Comparison of ENCODE assay signal across 8 cellular contexts in the genomic region with DNA sequence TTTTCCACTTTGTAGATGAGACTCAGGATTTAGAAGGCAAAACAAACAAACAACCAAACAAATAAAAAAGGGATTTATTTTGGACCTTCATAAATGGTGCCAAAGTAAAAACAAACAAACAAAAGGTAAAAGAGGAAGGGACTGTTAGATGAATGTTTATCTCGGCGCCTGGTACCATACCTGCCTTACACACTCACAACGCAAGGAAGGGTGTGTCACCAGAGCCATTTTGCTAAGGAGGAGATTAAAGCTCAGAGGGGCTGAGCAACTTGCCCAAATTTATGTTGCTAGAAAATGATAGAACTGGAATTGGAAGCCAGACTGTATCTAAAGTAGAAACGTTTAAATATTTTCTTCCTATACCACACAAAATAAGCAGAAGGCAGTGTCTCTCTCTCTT. TPM values are rescaled to one million over a fixed set of nuclear protein-coding genes. Genes with fewer than 3 reads are reported as not detected.
DNase-seq lines count a peak whose midpoint lies in the region; ATAC-seq, FAIRE-seq and TF ChIP-seq lines count a peak whose summit lies in the region.

No MANE protein-coding gene starts in this region.

- intact Hi-C loops in HCT116 (cut with micrococcal nuclease), result loop anchor here (5.0 to 10.0 kb wide), 3 partner anchors 318 to 1505 kb away; no protein-coding TSS in a partner anchor

- H3K9me3 ChIP-seq in HCT116 (ENCODE audit: control insufficient read depth in 1 of 2, insufficient read depth in 1 of 2, low read depth in 1 of 2, low read length in 2 of 2) (no peaks in the 10 kb centered on the region), adipocyte (ENCODE audit: control insufficient read depth, low read length) (no peaks in the 10 kb centered on the region), mononuclear cell (ENCODE audit: low read depth, low read length) (no peaks in the 10 kb centered on the region), small intestine (ENCODE audit: control insufficient read depth, low read depth) (no peaks in the 10 kb centered on the region)

- TF ChIP-seq RAD21 in HCT116 (IDR thresholded peaks at IDR 0.05; ENCODE audit: low read depth), result no peak

- 20 to 34% (median 30%) methylated on average over 4 of the region's 4 CpGs for WGBS in small intestine, 3 donors

- peak overlapping the region; percentile 45; the same call in 1 of the 2 replicates for H3K4me2 ChIP-seq in HCT116 (ENCODE audit: low read length)

- H3K27ac ChIP-seq in HCT116 (ENCODE audit: low read depth, low read length), result no peak overlapping the region
- H3K27ac ChIP-seq in small intestine (ENCODE audit: low read depth in 1 of 2, low read length in 1 of 2), result no peak overlapping the region

- H3K4me1 ChIP-seq in HCT116 (ENCODE audit: control insufficient read depth in 1 of 2, insufficient read depth in 2 of 2, low read length in 2 of 2) (peaks cover 0 to 10% of the 10 kb centered on the region in 2 experiments; a peak in 3 of 4 replicates), adipocyte (ENCODE audit: control insufficient read depth, insufficient read depth, low read length) (peaks cover 15% of the 10 kb centered on the region), mononuclear cell (ENCODE audit: insufficient read depth, low read length) (peaks cover 15% of the 10 kb centered on the region), small intestine (ENCODE audit: control insufficient read depth in 2 of 2, insufficient read depth in 1 of 2, low read depth in 1 of 2, low read length in 1 of 2) (peaks cover 0 to 3% of the 10 kb centered on the region in 2 donors)

- H3K9ac ChIP-seq in HCT116 (ENCODE audit: low read length), result no peak overlapping the region
- H3K9ac ChIP-seq in adipocyte (ENCODE audit: low read length), result peak overlapping the region; percentile 72

- BruUV-seq in HCT116 (replicated peaks; lab: Mats Ljungman, UMichigan), result no TSS peak

- CTCF ChIA-PET in HCT116 (lab: Charles Lee), result no interaction called here

- no peaks in the 10 kb centered on the region for H3K9me2 ChIP-seq in HCT116 (ENCODE audit: insufficient read depth)

- peak overlapping the region; percentile 62 for H2AFZ ChIP-seq in HCT116 (ENCODE audit: low read depth, low read length, poor library complexity, severe bottlenecking)

- no peak for FAIRE-seq in small intestine (lab: Jason Lieb, UNC)

- POLR2A ChIA-PET in HCT116 (lab: Charles Lee), result no interaction called here

- RAD21 ChIA-PET in HCT116 (lab: Charles Lee; ENCODE audit: low non-redundant PET in 1 of 2, low total read pairs in 2 of 2, uncharacterized antibody in 2 of 2, unreplicated experiment in 2 of 2), result no interaction called here

- DNase-seq in AG10803 (ENCODE audit: low read depth) (no peak), HCT116 (ENCODE audit: low read depth, low spot score) (no peak), adipocyte (ENCODE audit: low read depth) (no peak), RPMI8226 (no peak), NCI-H2029 treated with DMSO at 0.1 percent for 48 hours (lab: John Stamatoyannopoulos, UW) (no peak), small intestine (no peak)

- H3K4me3 ChIP-seq in AG10803 (ENCODE audit: low read length), result peak overlapping the region; percentile 45; the same call in 1 of the 2 replicates
- no peak overlapping the region for H3K4me3 ChIP-seq in HCT116 (replicated peaks in 1 of 2; ENCODE audit: low read depth in 1 of 2, low read length in 2 of 2)
- H3K4me3 ChIP-seq in adipocyte (ENCODE audit: low read length), result peak overlapping the region; percentile 77
- peak overlapping the region; percentile 24 for H3K4me3 ChIP-seq in mononuclear cell (ENCODE audit: low read length)
- H3K4me3 ChIP-seq in small intestine (ENCODE audit: low read depth in 1 of 2, low read length in 2 of 2), result peak overlapping the region in 1 of 2 donors; percentile 27

- no peaks in the 10 kb centered on the region for H4K20me1 ChIP-seq in HCT116 (ENCODE audit: insufficient read depth)

- H3K36me3 ChIP-seq in HCT116 (ENCODE audit: control insufficient read depth in 1 of 2, insufficient read depth in 2 of 2, low read length in 2 of 2) (no peaks in the 10 kb centered on the region), adipocyte (ENCODE audit: control insufficient read depth, insufficient read depth, low read length, severe bottlenecking) (no peaks in the 10 kb centered on the region), small intestine (ENCODE audit: control insufficient read depth in 2 of 2, insufficient read depth in 2 of 2, low read length in 2 of 2) (no peaks in the 10 kb centered on the region)

- ATAC-seq in HCT116 (no peak), GM18868 (IDR thresholded peaks at IDR 0.05; ENCODE audit: unreplicated experiment) (no peak)

- no peak for TF ChIP-seq POLR2A in HCT116 (IDR thresholded peaks at IDR 0.05; ENCODE audit: borderline replicate concordance, extremely low read depth, insufficient read depth, insufficient read length)

- TF ChIP-seq CTCF in AG10803 (conservative IDR thresholded peaks at IDR 0.05; ENCODE audit: low read length) (no peak), HCT116 (IDR thresholded peaks at IDR 0.05 in 2 of 3, conservative IDR thresholded peaks at IDR 0.05 in 1 of 3; ENCODE audit: borderline replicate concordance in 1 of 3, insufficient read depth in 1 of 3, low read depth in 2 of 3, low read length in 2 of 3) (no peak)

- no peaks in the 10 kb centered on the region for H3K27me3 ChIP-seq in HCT116 (ENCODE audit: insufficient read depth, low read length)
- no peaks in the 10 kb centered on the region for H3K27me3 ChIP-seq in adipocyte (replicated peaks; ENCODE audit: control insufficient read depth, insufficient read depth, low read length)
- H3K27me3 ChIP-seq in mononuclear cell (ENCODE audit: insufficient read depth, low read length), result no peaks in the 10 kb centered on the region
- H3K27me3 ChIP-seq in small intestine (ENCODE audit: control insufficient read depth in 2 of 2, insufficient read depth in 2 of 2, low read length in 2 of 2), result peaks cover 0 to 2% of the 10 kb centered on the region in 2 donors

- H3K79me2 ChIP-seq in HCT116 (ENCODE audit: insufficient read depth, low read length), result no peaks in the 10 kb centered on the region

TF ChIP-seq in HCT116, 20 proteins besides CTCF, POLR2A, EP300 and RAD21:
- TF ChIP-seq ELF1 (IDR thresholded peaks at IDR 0.05; ENCODE audit: borderline replicate concordance, low read depth), result no peak
- TF ChIP-seq SP1 (IDR thresholded peaks at IDR 0.05; ENCODE audit: low read depth), result no peak
- no peak for TF ChIP-seq SRF (IDR thresholded peaks at IDR 0.05; ENCODE audit: low read depth)
- no peak for TF ChIP-seq CEBPB (IDR thresholded peaks at IDR 0.05; ENCODE audit: low read depth)
- TF ChIP-seq ZFX (IDR thresholded peaks at IDR 0.05), result no peak
- no peak for TF ChIP-seq POLR2AphosphoS5 (IDR thresholded peaks at IDR 0.05; ENCODE audit: low read depth, low read length)
- no peak for TF ChIP-seq JUND (IDR thresholded peaks at IDR 0.05)
- TF ChIP-seq, protein P1, sequence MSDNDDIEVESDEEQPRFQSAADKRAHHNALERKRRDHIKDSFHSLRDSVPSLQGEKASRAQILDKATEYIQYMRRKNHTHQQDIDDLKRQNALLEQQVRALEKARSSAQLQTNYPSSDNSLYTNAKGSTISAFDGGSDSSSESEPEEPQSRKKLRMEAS (IDR thresholded peaks at IDR 0.05), result no peak
- TF ChIP-seq, protein P2, sequence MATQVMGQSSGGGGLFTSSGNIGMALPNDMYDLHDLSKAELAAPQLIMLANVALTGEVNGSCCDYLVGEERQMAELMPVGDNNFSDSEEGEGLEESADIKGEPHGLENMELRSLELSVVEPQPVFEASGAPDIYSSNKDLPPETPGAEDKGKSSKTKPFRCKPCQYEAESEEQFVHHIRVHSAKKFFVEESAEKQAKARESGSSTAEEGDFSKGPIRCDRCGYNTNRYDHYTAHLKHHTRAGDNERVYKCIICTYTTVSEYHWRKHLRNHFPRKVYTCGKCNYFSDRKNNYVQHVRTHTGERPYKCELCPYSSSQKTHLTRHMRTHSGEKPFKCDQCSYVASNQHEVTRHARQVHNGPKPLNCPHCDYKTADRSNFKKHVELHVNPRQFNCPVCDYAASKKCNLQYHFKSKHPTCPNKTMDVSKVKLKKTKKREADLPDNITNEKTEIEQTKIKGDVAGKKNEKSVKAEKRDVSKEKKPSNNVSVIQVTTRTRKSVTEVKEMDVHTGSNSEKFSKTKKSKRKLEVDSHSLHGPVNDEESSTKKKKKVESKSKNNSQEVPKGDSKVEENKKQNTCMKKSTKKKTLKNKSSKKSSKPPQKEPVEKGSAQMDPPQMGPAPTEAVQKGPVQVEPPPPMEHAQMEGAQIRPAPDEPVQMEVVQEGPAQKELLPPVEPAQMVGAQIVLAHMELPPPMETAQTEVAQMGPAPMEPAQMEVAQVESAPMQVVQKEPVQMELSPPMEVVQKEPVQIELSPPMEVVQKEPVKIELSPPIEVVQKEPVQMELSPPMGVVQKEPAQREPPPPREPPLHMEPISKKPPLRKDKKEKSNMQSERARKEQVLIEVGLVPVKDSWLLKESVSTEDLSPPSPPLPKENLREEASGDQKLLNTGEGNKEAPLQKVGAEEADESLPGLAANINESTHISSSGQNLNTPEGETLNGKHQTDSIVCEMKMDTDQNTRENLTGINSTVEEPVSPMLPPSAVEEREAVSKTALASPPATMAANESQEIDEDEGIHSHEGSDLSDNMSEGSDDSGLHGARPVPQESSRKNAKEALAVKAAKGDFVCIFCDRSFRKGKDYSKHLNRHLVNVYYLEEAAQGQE (IDR thresholded peaks at IDR 0.05; ENCODE audit: low read depth), result no peak
- no peak for TF ChIP-seq YY1 (IDR thresholded peaks at IDR 0.05; ENCODE audit: extremely low read depth, insufficient replicate concordance, low read depth, low read length)
- TF ChIP-seq EZH2phosphoT487 (IDR thresholded peaks at IDR 0.05; ENCODE audit: borderline replicate concordance), result no peak
- no peak for TF ChIP-seq FOSL1 (IDR thresholded peaks at IDR 0.05; ENCODE audit: low read depth)
- TF ChIP-seq SIN3A (IDR thresholded peaks at IDR 0.05; ENCODE audit: low read depth), result no peak
- TF ChIP-seq, protein P3, sequence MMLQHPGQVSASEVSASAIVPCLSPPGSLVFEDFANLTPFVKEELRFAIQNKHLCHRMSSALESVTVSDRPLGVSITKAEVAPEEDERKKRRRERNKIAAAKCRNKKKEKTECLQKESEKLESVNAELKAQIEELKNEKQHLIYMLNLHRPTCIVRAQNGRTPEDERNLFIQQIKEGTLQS (IDR thresholded peaks at IDR 0.05), result no peak
- TF ChIP-seq EGR1 (IDR thresholded peaks at IDR 0.05; ENCODE audit: low read depth), result no peak
- TF ChIP-seq EZH2 (IDR thresholded peaks at IDR 0.05), result no peak
- TF ChIP-seq CBX3 (IDR thresholded peaks at IDR 0.05; ENCODE audit: low read depth), result no peak
- no peak for TF ChIP-seq TCF7L2 (IDR thresholded peaks at IDR 0.05; ENCODE audit: borderline replicate concordance, extremely low read depth, insufficient read depth, insufficient read length)
TF ChIP-seq in HCT116: peak in this region for 0.

RNA-seq across cellular contexts. Expression of a gene that starts 29.5 kb away (rescaled TPM):
- total RNA-seq in HCT116 (2021; ENCODE audit: unreplicated experiment) (22.4 TPM), mononuclear cell (48.7 TPM)
- 9.4 and 10.5 TPM in 2 replicates for polyA plus RNA-seq in HCT116 (2012)
- polyA plus RNA-seq in small intestine, result 10 to 100 TPM; 11.7 to 15.1 (median 12.1) TPM

Comparison
In these comparisons a context has a peak if more than half of its experiments do, and no peak if none do; other contexts are left out.
1. H3K4me3 ChIP-seq: peak in AG10803 (single experiment), adipocyte (single experiment) and mononuclear cell (single experiment); none in HCT116 (0 of 2).